ENCODE assay signal across 14 cellular contexts in genomic region chr7:139567647-139568345, GRCh38. TPM values are rescaled to one million over a fixed set of nuclear protein-coding genes. Genes with fewer than 3 reads are reported as not detected.
DNase-seq lines count a peak whose midpoint lies in the region; ATAC-seq and TF ChIP-seq lines count a peak whose summit lies in the region.
"Had no signal": no experiment of that assay in that cellular context is flagged by ENCODE, and none has a peak within 500 bp of the region (broad histone marks: within the 10 kb centered on the region; RNA-seq: fewer than 3 reads in every experiment).

No MANE protein-coding gene starts in this region.

- POLR2A ChIA-PET in WTC11 (lab: Charles Lee) = interaction anchor here (1.2 kb wide), 1 partner anchor 10 kb away, joined by 4 read pairs; no protein-coding TSS in a partner anchor

- ATAC-seq in WTC11 (no peak), memory B cell (ENCODE audit: low read depth) (no peak), HG02678 (IDR thresholded peaks at IDR 0.05; ENCODE audit: unreplicated experiment) (no peak)

- H3K4me1 Mint-ChIP-seq in WTC11 = peaks cover 38% of the 10 kb centered on the region
- no peaks in the 10 kb centered on the region for H3K4me1 Mint-ChIP-seq in memory B cell

- H3K27ac Mint-ChIP-seq in WTC11 = peak overlapping the region; percentile 62; the same call in 1 of the 2 replicates
- peak overlapping the region; percentile 25 for H3K27ac Mint-ChIP-seq in memory B cell

- CTCF ChIA-PET in WTC11 (lab: Charles Lee) = interaction anchor here (0.8 to 2.1 kb wide), 5 partner anchors 9 to 133 kb away, joined by 3 to 6 read pairs (median 3); no protein-coding TSS in a partner anchor

- H3K36me3 Mint-ChIP-seq in WTC11 = no peaks in the 10 kb centered on the region
- H3K36me3 Mint-ChIP-seq in memory B cell = peaks cover 13% of the 10 kb centered on the region

- no peak for TF ChIP-seq CTCF in WTC11 (IDR thresholded peaks at IDR 0.05)

- H3K9me3 Mint-ChIP-seq in WTC11 (no peaks in the 10 kb centered on the region), memory B cell (no peaks in the 10 kb centered on the region)

- DNase-seq in activated CD8-positive, alpha-beta memory T cell treated with anti-CD3 and anti-CD28 coated beads, Interleukin-2, amount 50 U/mL, for 48 hours = peak; percentile 28
- no peak for DNase-seq in activated CD8-positive, alpha-beta memory T cell treated with anti-CD3 and anti-CD28 coated beads for 24 hours
- DNase-seq in WTC11 (ENCODE audit: low spot score) (no peak), memory B cell (ENCODE audit: low spot score in 2 of 2) (no peak), NCI-H1694 treated with DMSO at 0.1 percent for 48 hours (lab: John Stamatoyannopoulos, UW) (no peak), NCI-H69 (lab: John Stamatoyannopoulos, UW) (no peak)
- DNase-seq in stimulated activated CD8-positive, alpha-beta memory T cell treated with anti-CD3 and anti-CD28 coated beads, Interleukin-4, amount 100 ng/mL, for 48 hours = peak; percentile 10
- DNase-seq: DMS153, EL, HCEC 1CT, NCI-H1048, NCI-H748 treated with DMSO at 0.1 percent for 48 hours, PC-9 had no signal

- H3K4me3 Mint-ChIP-seq in WTC11 = no peak overlapping the region
- H3K4me3 Mint-ChIP-seq in memory B cell = no peak overlapping the region

- H3K27me3 Mint-ChIP-seq in WTC11 (ENCODE audit: low read depth) (no peaks in the 10 kb centered on the region), memory B cell (no peaks in the 10 kb centered on the region)

TF ChIP-seq in WTC11, 78 proteins besides CTCF, POLR2A, EP300 and RAD21:
- no peak for TF ChIP-seq RORB (CRISPR knock-in tag; IDR thresholded peaks at IDR 0.05)
- TF ChIP-seq HMGA2 (CRISPR knock-in tag; IDR thresholded peaks at IDR 0.05) = no peak
- no peak for TF ChIP-seq ZBTB21 (CRISPR knock-in tag; IDR thresholded peaks at IDR 0.05; ENCODE audit: borderline replicate concordance)
- no peak for TF ChIP-seq ZNF281 (CRISPR knock-in tag; IDR thresholded peaks at IDR 0.05)
- TF ChIP-seq ATF1 (CRISPR knock-in tag; IDR thresholded peaks at IDR 0.05) = no peak
- no peak for TF ChIP-seq NFYB (CRISPR knock-in tag; conservative IDR thresholded peaks at IDR 0.05; ENCODE audit: low read depth)
- no peak for TF ChIP-seq NFATC4 (CRISPR knock-in tag; IDR thresholded peaks at IDR 0.05)
- TF ChIP-seq CREB1 (CRISPR knock-in tag; IDR thresholded peaks at IDR 0.05) = no peak
- TF ChIP-seq GABPB1 (CRISPR knock-in tag; IDR thresholded peaks at IDR 0.05) = no peak
- no peak for TF ChIP-seq ZNF263 (CRISPR knock-in tag; IDR thresholded peaks at IDR 0.05; ENCODE audit: low read depth)
- TF ChIP-seq FOXK1 (CRISPR knock-in tag; IDR thresholded peaks at IDR 0.05) = no peak
- no peak for TF ChIP-seq CBFB (CRISPR knock-in tag; IDR thresholded peaks at IDR 0.05; ENCODE audit: low read depth)
- no peak for TF ChIP-seq ZNF532 (CRISPR knock-in tag; IDR thresholded peaks at IDR 0.05; ENCODE audit: borderline replicate concordance)
- TF ChIP-seq SOX15 (CRISPR knock-in tag; IDR thresholded peaks at IDR 0.05) = no peak
- TF ChIP-seq AFF4 (CRISPR knock-in tag; IDR thresholded peaks at IDR 0.05; ENCODE audit: borderline replicate concordance) = no peak
- no peak for TF ChIP-seq OVOL2 (CRISPR knock-in tag; IDR thresholded peaks at IDR 0.05; ENCODE audit: borderline replicate concordance)
- no peak for TF ChIP-seq JUN (CRISPR knock-in tag; IDR thresholded peaks at IDR 0.05)
- TF ChIP-seq KAT7 (CRISPR knock-in tag; IDR thresholded peaks at IDR 0.05; ENCODE audit: borderline replicate concordance) = no peak
- TF ChIP-seq USF2 (CRISPR knock-in tag; IDR thresholded peaks at IDR 0.05) = no peak
- no peak for TF ChIP-seq MAX (CRISPR knock-in tag; IDR thresholded peaks at IDR 0.05)
TF ChIP-seq in WTC11: peak in this region for 0.

RNA-seq across cellular contexts. Expression of gene CLEC2L, which starts 44.3 kb away (rescaled TPM):
- 0.13 to 0.69 TPM (median 0.44 TPM) in 3 replicates for total RNA-seq in WTC11 (2021)
- total RNA-seq: PC-9 had no signal

Comparison
In these comparisons a context has a peak if more than half of its experiments do, and no peak if none do; other contexts are left out.
1. DNase-seq: peak in activated CD8-positive, alpha-beta memory T cell treated with anti-CD3 and anti-CD28 coated beads, Interleukin-2, amount 50 U/mL, for 48 hours (single experiment) and stimulated activated CD8-positive, alpha-beta memory T cell treated with anti-CD3 and anti-CD28 coated beads, Interleukin-4, amount 100 ng/mL, for 48 hours (single experiment); none in activated CD8-positive, alpha-beta memory T cell treated with anti-CD3 and anti-CD28 coated beads for 24 hours (single experiment), WTC11 (single experiment), memory B cell (0 of 2), NCI-H1694 treated with DMSO at 0.1 percent for 48 hours (single experiment) and NCI-H69 (single experiment).